In genomic region chr2:168801961-168802824, GRCh38 we compare ENCODE assay signal across 1 cellular context.
TF ChIP-seq lines count a peak whose summit lies in the region.

Gene NOSTRIN, plus strand, starts transcription at chr2:168802637. Its CDS starts 10 bp downstream, at chr2:168802647.

TF ChIP-seq in K562, 482 proteins besides CTCF, POLR2A, EP300 and RAD21 (continued from another document and continues in another):
- TF ChIP-seq ZNF75A (CRISPR knock-in tag; IDR thresholded peaks at IDR 0.05) = 0 out of 2 replicates have a peak, but pooled peaks have one; percentile 13
- TF ChIP-seq KDM2B (CRISPR knock-in tag; IDR thresholded peaks at IDR 0.05) = no peak
- no peak for TF ChIP-seq BCLAF1 (IDR thresholded peaks at IDR 0.05; ENCODE audit: borderline replicate concordance in 1 of 2, control insufficient read depth in 1 of 2, low read depth in 2 of 2, low read length in 1 of 2)
- TF ChIP-seq ZBTB1 (CRISPR knock-in tag; IDR thresholded peaks at IDR 0.05; ENCODE audit: borderline replicate concordance, low read depth) = no peak
- no peak for TF ChIP-seq CHAMP1 (IDR thresholded peaks at IDR 0.05)
- no peak for TF ChIP-seq SMAD1 (IDR thresholded peaks at IDR 0.05; ENCODE audit: low read depth, low read length, partially characterized antibody)
- TF ChIP-seq KLF10 (CRISPR knock-in tag; IDR thresholded peaks at IDR 0.05) = no peak
- peak; percentile 41 to 44; a peak in 2 of 4 replicates for TF ChIP-seq FOXK2 (conservative IDR thresholded peaks at IDR 0.05 in 1 of 2, IDR thresholded peaks at IDR 0.05 in 1 of 2; ENCODE audit: low read depth in 2 of 2)
- no peak for TF ChIP-seq ZNF717 (CRISPR knock-in tag; IDR thresholded peaks at IDR 0.05)
- TF ChIP-seq ZKSCAN3 (CRISPR knock-in tag; IDR thresholded peaks at IDR 0.05) = no peak
- TF ChIP-seq ZNF224 (CRISPR knock-in tag; IDR thresholded peaks at IDR 0.05) = no peak
- TF ChIP-seq SMAD4 (CRISPR knock-in tag; conservative IDR thresholded peaks at IDR 0.05) = peak; percentile 76
- no peak for TF ChIP-seq CHD7 (IDR thresholded peaks at IDR 0.05; ENCODE audit: low read depth, low read length)
- no peak for TF ChIP-seq GABPB2 (CRISPR knock-in tag; conservative IDR thresholded peaks at IDR 0.05)
- TF ChIP-seq RAD51 (IDR thresholded peaks at IDR 0.05; ENCODE audit: borderline replicate concordance, low read depth) = no peak
- no peak for TF ChIP-seq ZNF586 (CRISPR knock-in tag; conservative IDR thresholded peaks at IDR 0.05)
- TF ChIP-seq ID3 (CRISPR knock-in tag; IDR thresholded peaks at IDR 0.05) = no peak
- TF ChIP-seq ID3 (tag; IDR thresholded peaks at IDR 0.05) = no peak
- TF ChIP-seq TOE1 (IDR thresholded peaks at IDR 0.05; ENCODE audit: borderline replicate concordance) = no peak
- TF ChIP-seq TOE1 (CRISPR knock-in tag; IDR thresholded peaks at IDR 0.05; ENCODE audit: borderline replicate concordance, low read depth) = no peak
- no peak for TF ChIP-seq ZC3H4 (CRISPR knock-in tag; IDR thresholded peaks at IDR 0.05; ENCODE audit: borderline replicate concordance)
- no peak; the same call in 1 of the 2 replicates for TF ChIP-seq E2F4 (CRISPR knock-in tag; IDR thresholded peaks at IDR 0.05; ENCODE audit: low read depth)
- no peak for TF ChIP-seq DLX4 (CRISPR knock-in tag; IDR thresholded peaks at IDR 0.05)
- no peak for TF ChIP-seq FOXP1 (CRISPR knock-in tag; IDR thresholded peaks at IDR 0.05)
- TF ChIP-seq DACH1 (IDR thresholded peaks at IDR 0.05; ENCODE audit: partially characterized antibody) = no peak
- peak in 1 of 2 experiments; percentile 77 for TF ChIP-seq AFF1 (IDR thresholded peaks at IDR 0.05; ENCODE audit: low read depth in 1 of 2, partially characterized antibody in 2 of 2)
- TF ChIP-seq ZNF134 (CRISPR knock-in tag; conservative IDR thresholded peaks at IDR 0.05) = 0 out of 2 replicates have a peak, but pooled peaks have one; percentile 7
- no peak for TF ChIP-seq BACH1 (tag; IDR thresholded peaks at IDR 0.05)
- TF ChIP-seq ZNF785 (CRISPR knock-in tag; IDR thresholded peaks at IDR 0.05) = no peak
- no peak for TF ChIP-seq CBX2 (IDR thresholded peaks at IDR 0.05; ENCODE audit: insufficient read depth, low read length, poor library complexity, severe bottlenecking)
- no peak for TF ChIP-seq ADNP (tag; IDR thresholded peaks at IDR 0.05)
- TF ChIP-seq NR4A1 (CRISPR knock-in tag; IDR thresholded peaks at IDR 0.05) = 0 out of 2 replicates have a peak, but pooled peaks have one; percentile 17
- peak; percentile 65; the same call in 1 of the 2 replicates for TF ChIP-seq NR4A1 (tag; IDR thresholded peaks at IDR 0.05)
- TF ChIP-seq KLF6 (CRISPR knock-in tag; IDR thresholded peaks at IDR 0.05; ENCODE audit: borderline replicate concordance) = 0 out of 2 replicates have a peak, but pooled peaks have one; percentile 69
- no peak; the same call in 1 of the 2 replicates for TF ChIP-seq MAFG (tag; conservative IDR thresholded peaks at IDR 0.05)
- no peak for TF ChIP-seq CC2D1A (IDR thresholded peaks at IDR 0.05)
- TF ChIP-seq ZNF696 (CRISPR knock-in tag; conservative IDR thresholded peaks at IDR 0.05) = no peak
